In genomic region chr6:117200067-117200466, GRCh38 we compare ENCODE assay signal across 17 cellular contexts.
"Had no signal": no experiment of that assay in that cellular context is flagged by ENCODE, and none has a peak within 500 bp of the region (broad histone marks: within the 10 kb centered on the region; RNA-seq: fewer than 3 reads in every experiment).

No MANE protein-coding gene starts in this region.

- DNase-seq: activated CD4-positive, alpha-beta T cell treated with anti-CD3 and anti-CD28 coated beads for 48 hours; activated CD8-positive, alpha-beta memory T cell treated with anti-CD3 and anti-CD28 coated beads, Interleukin-2, amount 50 U/mL, for 48 hours; activated CD8-positive, alpha-beta T cell treated with anti-CD3 and anti-CD28 coated beads, Interleukin-2, amount 10 ng/mL, durations not matched to agents 7 days and 5 days; activated naive CD4-positive, alpha-beta T cell treated with anti-CD3 and anti-CD28 coated beads for 36 hours; caudate nucleus; colonic mucosa; effector CD8-positive, alpha-beta T cell; hippocampal formation; kidney glomerular epithelial cell; midbrain; naive thymus-derived CD8-positive, alpha-beta T cell; stimulated activated CD4-positive, alpha-beta T cell treated with anti-CD3 and anti-CD28 coated beads, Interleukin-4, amount 100 ng/mL, for 1 hour; stimulated activated CD8-positive, alpha-beta memory T cell treated with anti-CD3 and anti-CD28 coated beads, Interleukin-4, amount 100 ng/mL, for 48 hours; stimulated activated naive CD8-positive, alpha-beta T cell treated with anti-CD3 and anti-CD28 coated beads, Interleukin-15, Interleukin-2, amounts not matched to agents 100 U/mL and 50 U/mL, for 24 hours had no signal

- H3K4me3 ChIP-seq: colonic mucosa, lung had no signal

- H3K27me3 ChIP-seq: colonic mucosa, neutrophil had no signal

- H3K36me3 ChIP-seq: colonic mucosa, neutrophil had no signal

- ATAC-seq: activated CD8-positive, alpha-beta T cell treated with anti-CD3 and anti-CD28 coated beads, Interleukin-2, amount 10 ng/mL, durations not matched to agents 7 days and 5 days; naive thymus-derived CD8-positive, alpha-beta T cell; sciatic nerve; stimulated activated naive CD8-positive, alpha-beta T cell treated with anti-CD3 and anti-CD28 coated beads, Interleukin-15, Interleukin-2, amounts not matched to agents 100 U/mL and 50 U/mL, for 24 hours had no signal
